8 cellular contexts compared by ENCODE assay signal in genomic region chr16:8869212-8869987, GRCh38. TPM values are rescaled to one million over a fixed set of nuclear protein-coding genes. Genes with fewer than 3 reads are reported as not detected.
DNase-seq lines count a peak whose midpoint lies in the region; ATAC-seq, FAIRE-seq and TF ChIP-seq lines count a peak whose summit lies in the region.

No MANE protein-coding gene starts in this region.

- H3K9ac ChIP-seq in fibroblast of lung (ENCODE audit: insufficient read depth, low read length): no peak overlapping the region

- H3K27me3 ChIP-seq in fibroblast of lung (ENCODE audit: control insufficient read depth, insufficient read depth, low read length) (no peaks in the 10 kb centered on the region), sigmoid colon (peaks cover 0 to 15% (median 0%) of the 10 kb centered on the region in 3 donors)

- no peak for ATAC-seq in GM18517 (IDR thresholded peaks at IDR 0.05; ENCODE audit: unreplicated experiment)

- intact Hi-C loops in sigmoid colon (cut with DNase I): loop anchor here (5.0 kb wide), 2 partner anchors 72 to 197 kb away; partner anchors contain the start of genes ABAT, PMM2 and TMEM186

- H4K20me1 ChIP-seq in fibroblast of lung (ENCODE audit: control insufficient read depth, extremely low read depth, insufficient read depth, low read length): no peaks in the 10 kb centered on the region

- no peak for TF ChIP-seq POLR2A in sigmoid colon (IDR thresholded peaks at IDR 0.05)

- TF ChIP-seq CTCF in fibroblast of lung (conservative IDR thresholded peaks at IDR 0.05 in 1 of 2, IDR thresholded peaks at IDR 0.05 in 1 of 2; ENCODE audit: low read depth in 1 of 2, low read length in 2 of 2) (no peak), sigmoid colon (IDR thresholded peaks at IDR 0.05) (peak in 1 of 4 experiments; percentile 13)

- peaks cover 37% of the 10 kb centered on the region for H3K79me2 ChIP-seq in fibroblast of lung (ENCODE audit: control insufficient read depth, insufficient read depth, low read length)

- H3K4me1 ChIP-seq in fibroblast of lung (ENCODE audit: control insufficient read depth, extremely low read depth, insufficient read depth, low read length) (peaks cover 17% of the 10 kb centered on the region), sigmoid colon (peaks cover 0 to 47% (median 38%) of the 10 kb centered on the region in 4 donors)

- H2AFZ ChIP-seq in fibroblast of lung (ENCODE audit: low read length): no peak overlapping the region

- no peak for FAIRE-seq in HTR-8/SVneo (lab: Jason Lieb, UNC)

- peaks cover 2% of the 10 kb centered on the region for H3K36me3 ChIP-seq in fibroblast of lung (ENCODE audit: control insufficient read depth, insufficient read depth, low read length)
- H3K36me3 ChIP-seq in sigmoid colon: no peaks in the 10 kb centered on the region

- H3K4me3 ChIP-seq in fibroblast of lung (replicated peaks in 1 of 4; ENCODE audit: control extremely low read depth in 1 of 4, insufficient read depth in 1 of 4, low read depth in 3 of 4, low read length in 4 of 4) (peak overlapping the region; percentile 18 to 62 (median 36)), sigmoid colon (peak overlapping the region; percentile 52 to 82 (median 66))

- H3K27ac ChIP-seq in fibroblast of lung (ENCODE audit: insufficient read depth, low read length) (no peak overlapping the region), sigmoid colon (peak overlapping the region; percentile 74 to 89 (median 84))

- H3K4me2 ChIP-seq in fibroblast of lung (ENCODE audit: extremely low read depth, insufficient read depth, low read length): peak overlapping the region; percentile 83

- H3K9me3 ChIP-seq in fibroblast of lung (ENCODE audit: control insufficient read depth, insufficient read depth, low read depth, low read length): no peaks in the 10 kb centered on the region
- no peaks in the 10 kb centered on the region for H3K9me3 ChIP-seq in sigmoid colon

- no peak for TF ChIP-seq EP300 in sigmoid colon (IDR thresholded peaks at IDR 0.05)

- DNase-seq in NCI-H2029 treated with DMSO at 0.1 percent for 48 hours (lab: John Stamatoyannopoulos, UW) (peak; percentile 58), NCI-H2029 (lab: John Stamatoyannopoulos, UW) (no peak), RPMI8226 (peak; percentile 36), fibroblast of lung (ENCODE audit: low read depth in 2 of 2) (no peak), sigmoid colon (no peak), SIG-M5 (lab: John Stamatoyannopoulos, UW) (no peak), HTR-8/SVneo (ENCODE audit: insufficient read length, low spot score) (no peak)

- 29 to 37% methylated on average over 37 of the region's 37 CpGs for WGBS in sigmoid colon, 2 donors

RNA-seq across cellular contexts. Expression of gene CARHSP1, which starts 0.6 kb away (rescaled TPM):
- total RNA-seq in fibroblast of lung (108 and 150 TPM in 2 replicates), sigmoid colon (10 to 100 TPM; 32.1 to 79.5 (median 52.8) TPM)
- polyA plus RNA-seq in fibroblast of lung (68.7 and 90.9 TPM in 2 replicates), sigmoid colon (100 to 1,000 TPM; 121 to 154 (median 134) TPM)
- polyA plus RNA-seq in fibroblast of lung (2012): 148 and 207 TPM in 2 replicates
- 151 and 176 TPM in 2 replicates for polyA minus RNA-seq in fibroblast of lung (ENCODE audit: low replicate concordance)

RNA-seq across cellular contexts. Expression of gene LITAFD, which starts 12.8 kb away (rescaled TPM):
- total RNA-seq in fibroblast of lung (not detected in 2 replicates), sigmoid colon (not detected)
- polyA plus RNA-seq in fibroblast of lung (not detected in 2 replicates), sigmoid colon (not detected)
- not detected in 2 replicates for polyA plus RNA-seq in fibroblast of lung (2012)
- polyA minus RNA-seq in fibroblast of lung (ENCODE audit: low replicate concordance): not detected in 2 replicates

Comparison
In these comparisons a context has a peak if more than half of its experiments do, and no peak if none do; other contexts are left out.
1. DNase-seq: peak in NCI-H2029 treated with DMSO at 0.1 percent for 48 hours (single experiment) and RPMI8226 (single experiment); none in NCI-H2029 (single experiment), fibroblast of lung (0 of 2), sigmoid colon (single experiment), SIG-M5 (single experiment) and HTR-8/SVneo (single experiment).